Comparison of ENCODE assay signal across 8 cellular contexts in genomic region chr18:8480506-8481328, GRCh38.
DNase-seq lines count a peak whose midpoint lies in the region; ATAC-seq and TF ChIP-seq lines count a peak whose summit lies in the region.

No MANE protein-coding gene starts in this region.

- no peak overlapping the region for H3K9ac ChIP-seq in adipocyte (ENCODE audit: low read length)

- intact Hi-C loops in gastrocnemius medialis (cut with DNase I; ENCODE audit: low total_unique reads): no loop called here

- peak; percentile 65 for DNase-seq in DMS114 treated with DMSO at 0.1 percent for 48 hours (lab: John Stamatoyannopoulos, UW; ENCODE audit: unreplicated experiment)
- peak; percentile 19 for DNase-seq in NCI-H1417 treated with DMSO at 0.1 percent for 48 hours (lab: John Stamatoyannopoulos, UW)
- peak; percentile 70 for DNase-seq in adipocyte (ENCODE audit: low read depth)
- no peak for DNase-seq in right atrium auricular region (ENCODE audit: low spot score)
- no peak for DNase-seq in gastrocnemius medialis
- DNase-seq in stimulated activated naive CD8-positive, alpha-beta T cell treated with anti-CD3 and anti-CD28 coated beads, Interleukin-15, Interleukin-2, amounts not matched to agents 100 U/mL and 50 U/mL, for 24 hours: no peak
- DNase-seq in activated naive CD4-positive, alpha-beta T cell treated with anti-CD3 and anti-CD28 coated beads, Interleukin-2, amount 10 ng/mL, durations not matched to agents 7 days and 5 days: no peak

- peaks cover 23% of the 10 kb centered on the region for H3K27me3 Mint-ChIP-seq in activated naive CD4-positive, alpha-beta T cell treated with anti-CD3 and anti-CD28 coated beads, Interleukin-2, amount 10 ng/mL, durations not matched to agents 7 days and 5 days

- TF ChIP-seq POLR2A in gastrocnemius medialis (IDR thresholded peaks at IDR 0.05): no peak

- H3K9me3 ChIP-seq in adipocyte (ENCODE audit: control insufficient read depth, low read length): no peaks in the 10 kb centered on the region
- H3K9me3 ChIP-seq in right atrium auricular region: no peaks in the 10 kb centered on the region
- H3K9me3 ChIP-seq in gastrocnemius medialis: no peaks in the 10 kb centered on the region

- H3K27ac Mint-ChIP-seq in activated naive CD4-positive, alpha-beta T cell treated with anti-CD3 and anti-CD28 coated beads, Interleukin-2, amount 10 ng/mL, durations not matched to agents 7 days and 5 days: no peak overlapping the region

- H3K4me3 ChIP-seq in adipocyte (ENCODE audit: low read length): no peak overlapping the region
- no peak overlapping the region for H3K4me3 ChIP-seq in right atrium auricular region
- H3K4me3 ChIP-seq in gastrocnemius medialis: no peak overlapping the region

- H3K36me3 ChIP-seq in adipocyte (ENCODE audit: control insufficient read depth, insufficient read depth, low read length, severe bottlenecking) (no peaks in the 10 kb centered on the region), right atrium auricular region (no peaks in the 10 kb centered on the region), gastrocnemius medialis (no peaks in the 10 kb centered on the region)

- no peak overlapping the region for H3K27ac ChIP-seq in right atrium auricular region
- H3K27ac ChIP-seq in gastrocnemius medialis: no peak overlapping the region

- peak; percentile 31 to 67 for TF ChIP-seq CTCF in right atrium auricular region (IDR thresholded peaks at IDR 0.05)
- peak; percentile 6 to 38 (median 25) for TF ChIP-seq CTCF in gastrocnemius medialis (IDR thresholded peaks at IDR 0.05 in 4 of 5, conservative IDR thresholded peaks at IDR 0.05 in 1 of 5)

- ATAC-seq in gastrocnemius medialis (peak in 1 of 2 donors; percentile 53), GM21360 (IDR thresholded peaks at IDR 0.05; ENCODE audit: unreplicated experiment) (no peak)
- no peak for ATAC-seq in stimulated activated naive CD8-positive, alpha-beta T cell treated with anti-CD3 and anti-CD28 coated beads, Interleukin-15, Interleukin-2, amounts not matched to agents 100 U/mL and 50 U/mL, for 24 hours

- H3K36me3 Mint-ChIP-seq in activated naive CD4-positive, alpha-beta T cell treated with anti-CD3 and anti-CD28 coated beads, Interleukin-2, amount 10 ng/mL, durations not matched to agents 7 days and 5 days: no peaks in the 10 kb centered on the region

- peaks cover 34% of the 10 kb centered on the region for H3K27me3 ChIP-seq in adipocyte (replicated peaks; ENCODE audit: control insufficient read depth, insufficient read depth, low read length)
- no peaks in the 10 kb centered on the region for H3K27me3 ChIP-seq in right atrium auricular region
- no peaks in the 10 kb centered on the region for H3K27me3 ChIP-seq in gastrocnemius medialis

- no peaks in the 10 kb centered on the region for H3K9me3 Mint-ChIP-seq in activated naive CD4-positive, alpha-beta T cell treated with anti-CD3 and anti-CD28 coated beads, Interleukin-2, amount 10 ng/mL, durations not matched to agents 7 days and 5 days

- no peaks in the 10 kb centered on the region for H3K4me1 Mint-ChIP-seq in activated naive CD4-positive, alpha-beta T cell treated with anti-CD3 and anti-CD28 coated beads, Interleukin-2, amount 10 ng/mL, durations not matched to agents 7 days and 5 days

- H3K4me1 ChIP-seq in adipocyte (ENCODE audit: control insufficient read depth, insufficient read depth, low read length) (no peaks in the 10 kb centered on the region), right atrium auricular region (no peaks in the 10 kb centered on the region), gastrocnemius medialis (no peaks in the 10 kb centered on the region)

- in situ Hi-C loops in gastrocnemius medialis (cut with MboI; ENCODE audit: low sequenced_read_pairs in 4 of 4): loop anchor here in 1 of 4 donors (25.0 kb wide), 1 partner anchor 507 kb away; no protein-coding TSS in a partner anchor

- CTCF ChIA-PET in activated naive CD4-positive, alpha-beta T cell treated with anti-CD3 and anti-CD28 coated beads, Interleukin-2, amount 10 ng/mL, durations not matched to agents 7 days and 5 days (lab: Charles Lee): interaction anchor here (1.2 kb wide), 1 partner anchor 507 kb away, joined by 3 read pairs; no protein-coding TSS in a partner anchor

- no peak overlapping the region for H3K4me3 Mint-ChIP-seq in activated naive CD4-positive, alpha-beta T cell treated with anti-CD3 and anti-CD28 coated beads, Interleukin-2, amount 10 ng/mL, durations not matched to agents 7 days and 5 days

Comparison
In these comparisons a context has a peak if more than half of its experiments do, and no peak if none do; other contexts are left out.
1. DNase-seq: peak in DMS114 treated with DMSO at 0.1 percent for 48 hours (single experiment), NCI-H1417 treated with DMSO at 0.1 percent for 48 hours (single experiment) and adipocyte (single experiment); none in right atrium auricular region (single experiment), gastrocnemius medialis (0 of 2), stimulated activated naive CD8-positive, alpha-beta T cell treated with anti-CD3 and anti-CD28 coated beads, Interleukin-15, Interleukin-2, amounts not matched to agents 100 U/mL and 50 U/mL, for 24 hours (single experiment) and activated naive CD4-positive, alpha-beta T cell treated with anti-CD3 and anti-CD28 coated beads, Interleukin-2, amount 10 ng/mL, durations not matched to agents 7 days and 5 days (single experiment).